In genomic region chr6:34189806-34190503, GRCh38 we compare ENCODE assay signal across 13 cellular contexts. TPM values are rescaled to one million over a fixed set of nuclear protein-coding genes. Genes with fewer than 3 reads are reported as not detected.
DNase-seq lines count a peak whose midpoint lies in the region; ATAC-seq and TF ChIP-seq lines count a peak whose summit lies in the region.
"Had no signal": no experiment of that assay in that cellular context is flagged by ENCODE, and none has a peak within 500 bp of the region (broad histone marks: within the 10 kb centered on the region; RNA-seq: fewer than 3 reads in every experiment).

No MANE protein-coding gene starts in this region.

- H3K4me3 ChIP-seq in GM12865 (ENCODE audit: low read depth, low read length) = no peak overlapping the region
- no peak overlapping the region for H3K4me3 ChIP-seq in OCI-LY7 (ENCODE audit: low read depth, low read length, poor library complexity, severe bottlenecking)
- no peak overlapping the region for H3K4me3 ChIP-seq in esophagus squamous epithelium
- H3K4me3 ChIP-seq: hepatocyte had no signal

- WGBS in esophagus squamous epithelium, 2 donors = 73 to 80% methylated on average over 10 to 11 of the region's 12 CpGs

- H4K20me1 ChIP-seq in OCI-LY7 (ENCODE audit: insufficient read depth, low read length) = no peaks in the 10 kb centered on the region

- peak overlapping the region; percentile 25 for H2AFZ ChIP-seq in OCI-LY7 (ENCODE audit: low read length)
- H2AFZ ChIP-seq: hepatocyte had no signal

- POLR2A ChIA-PET in OCI-LY7 (lab: Charles Lee) = interaction anchor here (0.6 kb wide), 1 partner anchor 26 kb away, joined by 3 read pairs; no protein-coding TSS in a partner anchor

- no peaks in the 10 kb centered on the region for H3K36me3 Mint-ChIP-seq in activated naive CD4-positive, alpha-beta T cell treated with anti-CD3 and anti-CD28 coated beads for 36 hours (ENCODE audit: low read depth)
- H3K36me3 Mint-ChIP-seq: stimulated activated effector memory CD8-positive, alpha-beta T cell treated with anti-CD3 and anti-CD28 coated beads, Interleukin-12 subunit alpha, Interleukin-12 subunit beta, amount 100 ng/mL, for 72 hours had no signal

- ATAC-seq in GM19351 (IDR thresholded peaks at IDR 0.05; ENCODE audit: unreplicated experiment) = no peak
- ATAC-seq in HG03442 (IDR thresholded peaks at IDR 0.05; ENCODE audit: unreplicated experiment) = no peak
- ATAC-seq: stimulated activated effector memory CD8-positive, alpha-beta T cell treated with anti-CD3 and anti-CD28 coated beads, Interleukin-12 subunit alpha, Interleukin-12 subunit beta, amount 100 ng/mL, for 72 hours had no signal

- H3K27me3 ChIP-seq in esophagus squamous epithelium = no peaks in the 10 kb centered on the region
- H3K27me3 ChIP-seq: hepatocyte had no signal

- H3K4me1 ChIP-seq in OCI-LY7 (ENCODE audit: insufficient read depth, low read length, poor library complexity, severe bottlenecking) = no peaks in the 10 kb centered on the region
- no peaks in the 10 kb centered on the region for H3K4me1 ChIP-seq in esophagus squamous epithelium

- DNase-seq in GM12865 (ENCODE audit: low read depth) (peak; percentile 53), OCI-LY7 (ENCODE audit: low spot score) (peak; percentile 68), esophagus squamous epithelium (lab: John Stamatoyannopoulos, UW) (no peak), HPDE6-E6E7 (ENCODE audit: extremely low spot score) (no peak)
- peak; percentile 77 for DNase-seq in activated naive CD4-positive, alpha-beta T cell treated with anti-CD3 and anti-CD28 coated beads for 36 hours
- peak; percentile 46 for DNase-seq in stimulated activated CD4-positive, alpha-beta T cell treated with anti-CD3 and anti-CD28 coated beads, Interleukin-2, amount 100 ng/mL, for 4 hours (ENCODE audit: low read depth)
- DNase-seq: MM.1S had no signal

- H3K27ac Mint-ChIP-seq in activated naive CD4-positive, alpha-beta T cell treated with anti-CD3 and anti-CD28 coated beads for 36 hours = no peak overlapping the region
- H3K27ac Mint-ChIP-seq: stimulated activated effector memory CD8-positive, alpha-beta T cell treated with anti-CD3 and anti-CD28 coated beads, Interleukin-12 subunit alpha, Interleukin-12 subunit beta, amount 100 ng/mL, for 72 hours; T-helper 1 cell treated with Interleukin-12 subunit alpha and Interleukin-12 subunit beta and Interleukin-4 antibody, amounts not matched to agents 30 μg/mL and 1 μg/mL, for 36 hours had no signal

- TF ChIP-seq CTCF in GM12865 (IDR thresholded peaks at IDR 0.05; ENCODE audit: insufficient read depth, low read depth, low read length, missing control alignments) (no peak), OCI-LY7 (conservative IDR thresholded peaks at IDR 0.05; ENCODE audit: low read length) (peak; percentile 64), esophagus squamous epithelium (IDR thresholded peaks at IDR 0.05) (no peak)

- no peaks in the 10 kb centered on the region for H3K79me2 ChIP-seq in OCI-LY7 (ENCODE audit: insufficient read depth, low read depth, low read length)
- H3K79me2 ChIP-seq: hepatocyte had no signal

- no TSS peak for BruUV-seq in OCI-LY7 (replicated peaks; lab: Mats Ljungman, UMichigan)

- H3K4me1 Mint-ChIP-seq in activated naive CD4-positive, alpha-beta T cell treated with anti-CD3 and anti-CD28 coated beads for 36 hours (ENCODE audit: low read depth) = peaks cover 12% of the 10 kb centered on the region
- H3K4me1 Mint-ChIP-seq: stimulated activated effector memory CD8-positive, alpha-beta T cell treated with anti-CD3 and anti-CD28 coated beads, Interleukin-12 subunit alpha, Interleukin-12 subunit beta, amount 100 ng/mL, for 72 hours had no signal

- CTCF ChIA-PET in OCI-LY7 (lab: Charles Lee; ENCODE audit: unreplicated experiment) = interaction anchor here (0.6 to 0.9 kb wide), 3 partner anchors 12 to 230 kb away, joined by 3 to 5 read pairs (median 4); partner anchors contain the start of gene HMGA1
- CTCF ChIA-PET in activated naive CD4-positive, alpha-beta T cell treated with anti-CD3 and anti-CD28 coated beads for 36 hours (lab: Charles Lee) = interaction anchor here (0.5 to 2.2 kb wide), 6 partner anchors 10 to 420 kb away, joined by 3 to 16 read pairs (median 4); no protein-coding TSS in a partner anchor

- no peaks in the 10 kb centered on the region for H3K9me2 ChIP-seq in OCI-LY7 (ENCODE audit: insufficient read depth, low read length)

- H3K4me3 Mint-ChIP-seq in activated naive CD4-positive, alpha-beta T cell treated with anti-CD3 and anti-CD28 coated beads for 36 hours = no peak overlapping the region
- H3K4me3 Mint-ChIP-seq: stimulated activated effector memory CD8-positive, alpha-beta T cell treated with anti-CD3 and anti-CD28 coated beads, Interleukin-12 subunit alpha, Interleukin-12 subunit beta, amount 100 ng/mL, for 72 hours; T-helper 1 cell treated with Interleukin-12 subunit alpha and Interleukin-12 subunit beta and Interleukin-4 antibody, amounts not matched to agents 30 μg/mL and 1 μg/mL, for 36 hours had no signal

- no peaks in the 10 kb centered on the region for H3K36me3 ChIP-seq in OCI-LY7 (ENCODE audit: insufficient read depth, low read length)
- no peaks in the 10 kb centered on the region for H3K36me3 ChIP-seq in esophagus squamous epithelium

- H3K27ac ChIP-seq in OCI-LY7 (ENCODE audit: low read depth, low read length, poor library complexity, severe bottlenecking) (no peak overlapping the region), esophagus squamous epithelium (no peak overlapping the region)
- H3K27ac ChIP-seq: hepatocyte had no signal

- no peaks in the 10 kb centered on the region for H3K9me3 Mint-ChIP-seq in activated naive CD4-positive, alpha-beta T cell treated with anti-CD3 and anti-CD28 coated beads for 36 hours
- H3K9me3 Mint-ChIP-seq: stimulated activated effector memory CD8-positive, alpha-beta T cell treated with anti-CD3 and anti-CD28 coated beads, Interleukin-12 subunit alpha, Interleukin-12 subunit beta, amount 100 ng/mL, for 72 hours; T-helper 1 cell treated with Interleukin-12 subunit alpha and Interleukin-12 subunit beta and Interleukin-4 antibody, amounts not matched to agents 30 μg/mL and 1 μg/mL, for 36 hours had no signal

- no peaks in the 10 kb centered on the region for H3K9me3 ChIP-seq in OCI-LY7 (ENCODE audit: low read length)
- H3K9me3 ChIP-seq in esophagus squamous epithelium = no peaks in the 10 kb centered on the region

- H3K4me2 ChIP-seq in OCI-LY7 (ENCODE audit: low read length) = no peak overlapping the region
- H3K4me2 ChIP-seq: hepatocyte had no signal

- H3K27me3 Mint-ChIP-seq in activated naive CD4-positive, alpha-beta T cell treated with anti-CD3 and anti-CD28 coated beads for 36 hours (ENCODE audit: low read depth) = no peaks in the 10 kb centered on the region

- TF ChIP-seq POLR2A in esophagus squamous epithelium (IDR thresholded peaks at IDR 0.05) = no peak

- intact Hi-C loops in OCI-LY7 (cut with micrococcal nuclease; ENCODE audit: unreplicated experiment) = loop anchor here (1.0 kb wide), 1 partner anchor 27 kb away; no protein-coding TSS in a partner anchor
- intact Hi-C loops in activated naive CD4-positive, alpha-beta T cell treated with anti-CD3 and anti-CD28 coated beads for 36 hours (cut with micrococcal nuclease) = loop anchor here (1.0 kb wide), 1 partner anchor 27 kb away; no protein-coding TSS in a partner anchor
- intact Hi-C loops in esophagus squamous epithelium (cut with DNase I) = no loop called here

RNA-seq across cellular contexts. Expression of gene GRM4, which starts 44.1 kb away (rescaled TPM):
- total RNA-seq in OCI-LY7 (2014; rRNA removed; shearing (Covaris generic)) = 0.21 and 0.73 TPM in 2 replicates
- total RNA-seq in OCI-LY7 (2022) = 0.85 and 1.3 TPM in 2 replicates
- total RNA-seq in activated naive CD4-positive, alpha-beta T cell treated with anti-CD3 and anti-CD28 coated beads for 36 hours = under 1 TPM in 1 of 2 experiments, not detected in 1; 0.27 TPM
- not detected for total RNA-seq in esophagus squamous epithelium
- total RNA-seq: bronchial epithelial cell had no signal

RNA-seq across cellular contexts. Expression of gene HMGA1, which starts 46.7 kb away (rescaled TPM):
- total RNA-seq in OCI-LY7 (2014; rRNA removed; shearing (Covaris generic)) = 435 and 463 TPM in 2 replicates
- total RNA-seq in OCI-LY7 (2022) (736 and 764 TPM in 2 replicates), esophagus squamous epithelium (100 to 1,000 TPM; 118 to 309 (median 193) TPM)
- total RNA-seq in activated naive CD4-positive, alpha-beta T cell treated with anti-CD3 and anti-CD28 coated beads for 36 hours = 100 to 1,000 TPM; 705 to 712 TPM

RNA-seq across cellular contexts. Expression of gene SMIM29, which starts 58.9 kb away (rescaled TPM):
- 14.1 and 17.3 TPM in 2 replicates for total RNA-seq in OCI-LY7 (2014; rRNA removed; shearing (Covaris generic))
- total RNA-seq in OCI-LY7 (2022) (21.3 and 21.5 TPM in 2 replicates), esophagus squamous epithelium (10 to 100 TPM; 17.3 to 21.6 (median 18.2) TPM)
- 10 to 100 TPM; 11.7 to 13.8 TPM for total RNA-seq in activated naive CD4-positive, alpha-beta T cell treated with anti-CD3 and anti-CD28 coated beads for 36 hours

Comparison
In these comparisons a context has a peak if more than half of its experiments do, and no peak if none do; other contexts are left out.
1. DNase-seq: peak in GM12865 (single experiment), OCI-LY7 (single experiment), activated naive CD4-positive, alpha-beta T cell treated with anti-CD3 and anti-CD28 coated beads for 36 hours (single experiment) and stimulated activated CD4-positive, alpha-beta T cell treated with anti-CD3 and anti-CD28 coated beads, Interleukin-2, amount 100 ng/mL, for 4 hours (single experiment); none in esophagus squamous epithelium (single experiment) and HPDE6-E6E7 (single experiment).